In the genomic region with DNA sequence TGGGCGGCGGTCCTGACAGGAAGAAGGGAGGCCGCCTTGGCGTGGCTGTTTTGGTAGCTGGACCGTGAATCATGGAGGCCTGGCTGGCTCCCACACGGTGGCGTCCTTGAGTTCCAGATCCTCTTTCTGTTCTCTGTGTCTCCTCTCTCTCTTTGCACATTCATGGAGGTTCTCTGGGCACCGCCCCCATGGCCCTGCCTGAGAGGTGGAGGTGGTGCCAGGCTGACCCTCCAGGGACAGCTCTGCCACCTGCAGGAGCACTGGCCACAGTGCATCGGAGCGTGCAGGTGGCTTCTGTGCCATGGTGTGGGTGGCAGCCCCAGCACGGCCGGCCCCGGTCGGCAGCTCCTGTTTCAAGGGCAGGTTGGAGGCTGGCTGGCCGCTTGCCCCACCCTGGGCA, we compare ENCODE assay signal across 8 cellular contexts. TPM values are rescaled to one million over a fixed set of nuclear protein-coding genes. Genes with fewer than 3 reads are reported as not detected.
DNase-seq lines count a peak whose midpoint lies in the region; ATAC-seq, FAIRE-seq and TF ChIP-seq lines count a peak whose summit lies in the region.
"Not testable (repeated sequence)": the region's sequence is repeated elsewhere in the genome, so short reads cannot be mapped to it uniquely, and the experiment has no call there.

No MANE protein-coding gene starts in this region.

- intact Hi-C loops in heart left ventricle (cut with DNase I), result not testable (repeated sequence)

- not testable (repeated sequence) for H3K4me1 Mint-ChIP-seq in activated CD4-positive, alpha-beta memory T cell treated with anti-CD3 and anti-CD28 coated beads, Interleukin-2, amount 10 ng/mL, durations not matched to agents 7 days and 5 days; activated naive CD4-positive, alpha-beta T cell treated with anti-CD3 and anti-CD28 coated beads, Interleukin-2, amount 10 ng/mL, durations not matched to agents 7 days and 5 days; naive B cell

- not testable (repeated sequence) for H3K27me3 Mint-ChIP-seq in activated CD4-positive, alpha-beta memory T cell treated with anti-CD3 and anti-CD28 coated beads, Interleukin-2, amount 10 ng/mL, durations not matched to agents 7 days and 5 days; activated naive CD4-positive, alpha-beta T cell treated with anti-CD3 and anti-CD28 coated beads, Interleukin-2, amount 10 ng/mL, durations not matched to agents 7 days and 5 days; naive B cell

- 21% methylated on average over 2 of the region's 15 CpGs; no CpG with 5 or more reads in 3 of the 4 donors for WGBS in heart left ventricle, 4 donors

- H3K9me3 Mint-ChIP-seq in activated CD4-positive, alpha-beta memory T cell treated with anti-CD3 and anti-CD28 coated beads, Interleukin-2, amount 10 ng/mL, durations not matched to agents 7 days and 5 days; activated naive CD4-positive, alpha-beta T cell treated with anti-CD3 and anti-CD28 coated beads, Interleukin-2, amount 10 ng/mL, durations not matched to agents 7 days and 5 days; naive B cell: not testable (repeated sequence)

- not testable (repeated sequence) for H3K36me3 Mint-ChIP-seq in activated CD4-positive, alpha-beta memory T cell treated with anti-CD3 and anti-CD28 coated beads, Interleukin-2, amount 10 ng/mL, durations not matched to agents 7 days and 5 days (ENCODE audit: low read depth); activated naive CD4-positive, alpha-beta T cell treated with anti-CD3 and anti-CD28 coated beads, Interleukin-2, amount 10 ng/mL, durations not matched to agents 7 days and 5 days; naive B cell

- not testable (repeated sequence) for H3K36me3 ChIP-seq in MG63, heart left ventricle

- not testable (repeated sequence) for H3K4me3 Mint-ChIP-seq in activated CD4-positive, alpha-beta memory T cell treated with anti-CD3 and anti-CD28 coated beads, Interleukin-2, amount 10 ng/mL, durations not matched to agents 7 days and 5 days; activated naive CD4-positive, alpha-beta T cell treated with anti-CD3 and anti-CD28 coated beads, Interleukin-2, amount 10 ng/mL, durations not matched to agents 7 days and 5 days; naive B cell

- not testable (repeated sequence) for H3K27ac Mint-ChIP-seq in activated CD4-positive, alpha-beta memory T cell treated with anti-CD3 and anti-CD28 coated beads, Interleukin-2, amount 10 ng/mL, durations not matched to agents 7 days and 5 days; activated naive CD4-positive, alpha-beta T cell treated with anti-CD3 and anti-CD28 coated beads, Interleukin-2, amount 10 ng/mL, durations not matched to agents 7 days and 5 days; naive B cell

- POLR2A ChIA-PET in activated CD4-positive, alpha-beta memory T cell treated with anti-CD3 and anti-CD28 coated beads, Interleukin-2, amount 10 ng/mL, durations not matched to agents 7 days and 5 days (lab: Charles Lee), result not testable (repeated sequence)

- H3K27me3 ChIP-seq in MG63, heart left ventricle: not testable (repeated sequence)

- CTCF ChIA-PET in activated CD4-positive, alpha-beta memory T cell treated with anti-CD3 and anti-CD28 coated beads, Interleukin-2, amount 10 ng/mL, durations not matched to agents 7 days and 5 days (lab: Charles Lee); activated naive CD4-positive, alpha-beta T cell treated with anti-CD3 and anti-CD28 coated beads, Interleukin-2, amount 10 ng/mL, durations not matched to agents 7 days and 5 days (lab: Charles Lee): not testable (repeated sequence)

- FAIRE-seq in G401.6 (lab: Jason Lieb, UNC), result peak; percentile 91
- peak; percentile 87 for FAIRE-seq in urothelium cell line (lab: Jason Lieb, UNC)

- H3K27ac ChIP-seq in heart left ventricle, result not testable (repeated sequence)

- ATAC-seq in GM19468 (IDR thresholded peaks at IDR 0.05; ENCODE audit: extremely low read depth, unreplicated experiment), result peak; percentile 31
- peak; percentile 17 to 42 (median 35) for ATAC-seq in heart left ventricle
- peak; percentile 40 to 51 for ATAC-seq in naive B cell (ENCODE audit: low read depth in 2 of 2)

- not testable (repeated sequence) for H3K9me3 ChIP-seq in MG63, heart left ventricle

- not testable (repeated sequence) for TF ChIP-seq POLR2A in heart left ventricle (IDR thresholded peaks at IDR 0.05)

- not testable (repeated sequence) for H3K4me1 ChIP-seq in heart left ventricle

- DNase-seq in MG63, result peak; percentile 5
- DNase-seq in activated CD4-positive, alpha-beta memory T cell treated with anti-CD3 and anti-CD28 coated beads, Interleukin-2, amount 10 ng/mL, durations not matched to agents 7 days and 5 days, result peak; percentile 55
- DNase-seq in activated naive CD4-positive, alpha-beta T cell treated with anti-CD3 and anti-CD28 coated beads, Interleukin-2, amount 10 ng/mL, durations not matched to agents 7 days and 5 days, result peak; percentile 49
- not testable (repeated sequence) for DNase-seq in heart left ventricle; naive B cell; urothelium cell line (ENCODE audit: low spot score)

- not testable (repeated sequence) for H3K4me3 ChIP-seq in MG63, heart left ventricle

- TF ChIP-seq CTCF in heart left ventricle (IDR thresholded peaks at IDR 0.05), result peak in 1 of 12 donors; percentile 11

RNA-seq across cellular contexts. Expression of a gene that starts 4.6 kb away (rescaled TPM):
- 41.1 and 42.6 TPM in 2 replicates for total RNA-seq in MG63 (2014; rRNA removed; shearing (Covaris generic); ENCODE audit: low replicate concordance)
- total RNA-seq in activated CD4-positive, alpha-beta memory T cell treated with anti-CD3 and anti-CD28 coated beads, Interleukin-2, amount 10 ng/mL, durations not matched to agents 7 days and 5 days, result 10 to 100 TPM; 48.9 to 49.5 TPM
- total RNA-seq in heart left ventricle, result 100 to 1,000 TPM in 2 of 9 donors, 10 to 100 TPM in 7; 10.2 to 140 (median 14.1) TPM
- 100 to 1,000 TPM in 1 of 2 donors, 10 to 100 TPM in 1; 26.5 to 109 TPM for polyA plus RNA-seq in heart left ventricle
- 10 to 100 TPM; 11.0 to 64.2 (median 33.9) TPM for polyA plus RNA-seq in naive B cell (ENCODE audit: low read depth in 6 of 6)

RNA-seq across cellular contexts. Expression of a gene that starts 30.8 kb away (rescaled TPM):
- 45.2 and 51.7 TPM in 2 replicates for total RNA-seq in MG63 (2014; rRNA removed; shearing (Covaris generic); ENCODE audit: low replicate concordance)
- 10 to 100 TPM; 18.6 to 22.5 TPM for total RNA-seq in activated CD4-positive, alpha-beta memory T cell treated with anti-CD3 and anti-CD28 coated beads, Interleukin-2, amount 10 ng/mL, durations not matched to agents 7 days and 5 days
- 10 to 100 TPM in 1 of 9 donors, 1 to 10 TPM in 6, under 1 TPM in 1, not detected in 1; 0.70 to 10.2 (median 5.0) TPM for total RNA-seq in heart left ventricle
- polyA plus RNA-seq in heart left ventricle (1 to 10 TPM; 1.1 to 6.0 TPM), naive B cell (ENCODE audit: low read depth in 6 of 6) (10 to 100 TPM in 1 of 6 donors, 1 to 10 TPM in 5; 1.3 to 10.7 (median 4.3) TPM)
